In the genomic region with DNA sequence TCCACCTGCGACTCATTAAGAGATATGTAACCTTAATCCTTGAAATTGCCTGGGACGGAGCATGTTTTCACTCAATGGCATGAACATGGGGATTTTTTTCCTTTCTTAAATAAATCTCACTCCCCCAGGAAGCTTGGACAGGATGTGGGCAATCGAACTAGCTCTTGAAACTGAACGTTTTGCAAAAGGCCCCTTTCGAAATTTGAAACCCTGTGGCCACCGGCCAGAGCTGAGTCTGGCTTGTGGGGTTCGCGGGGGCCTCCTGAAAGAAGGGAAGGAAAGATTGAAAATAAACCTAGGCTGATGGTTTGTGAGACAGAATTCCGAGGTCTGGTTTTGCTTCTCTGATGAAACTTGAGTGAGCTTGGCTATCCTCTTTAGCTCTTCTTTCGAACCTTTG, we compare ENCODE assay signal across 14 cellular contexts.
DNase-seq lines count a peak whose midpoint lies in the region; ATAC-seq and TF ChIP-seq lines count a peak whose summit lies in the region.
"Had no signal": no experiment of that assay in that cellular context is flagged by ENCODE, and none has a peak within 500 bp of the region (broad histone marks: within the 10 kb centered on the region; RNA-seq: fewer than 3 reads in every experiment).

No MANE protein-coding gene starts in this region.

- TF ChIP-seq CTCF in NB4 (IDR thresholded peaks at IDR 0.05; ENCODE audit: low read depth, low read length), result no peak

- DNase-seq in EH (ENCODE audit: low read depth) (peak; percentile 45), NB4 (ENCODE audit: low read depth) (peak; percentile 62), fibroblast of gingiva (ENCODE audit: low read depth) (peak; percentile 83), pons (ENCODE audit: low spot score) (peak; percentile 48), HT-29 (ENCODE audit: low spot score) (no peak), DMS114 treated with DMSO at 0.1 percent for 48 hours (lab: John Stamatoyannopoulos, UW; ENCODE audit: unreplicated experiment) (no peak)
- DNase-seq: activated effector memory CD4-positive, alpha-beta T cell treated with Interleukin-2 at 50 U/mL for 16 hours; mesendoderm; retina; stimulated activated naive CD8-positive, alpha-beta T cell treated with anti-CD3 and anti-CD28 coated beads, Interleukin-15, Interleukin-2, amounts not matched to agents 100 U/mL and 50 U/mL, for 24 hours; T-helper 17 cell had no signal

- no peak overlapping the region for H3K4me3 ChIP-seq in NB4 (ENCODE audit: low read depth, low read length)

- ATAC-seq in HG02571 (IDR thresholded peaks at IDR 0.05; ENCODE audit: unreplicated experiment), result no peak
- no peak for ATAC-seq in HG03378 (IDR thresholded peaks at IDR 0.05; ENCODE audit: unreplicated experiment)
- ATAC-seq: Panc1; stimulated activated naive CD8-positive, alpha-beta T cell treated with anti-CD3 and anti-CD28 coated beads, Interleukin-15, Interleukin-2, amounts not matched to agents 100 U/mL and 50 U/mL, for 24 hours; T-helper 17 cell had no signal

- no peak for TF ChIP-seq POLR2A in NB4 (IDR thresholded peaks at IDR 0.05; ENCODE audit: extremely low read depth, insufficient read length)

Comparison
In these comparisons a context has a peak if more than half of its experiments do, and no peak if none do; other contexts are left out.
1. DNase-seq: peak in EH (single experiment), NB4 (single experiment), fibroblast of gingiva (single experiment) and pons (single experiment); none in HT-29 (single experiment) and DMS114 treated with DMSO at 0.1 percent for 48 hours (single experiment).